Comparison of ENCODE assay signal across 17 cellular contexts in the genomic region with DNA sequence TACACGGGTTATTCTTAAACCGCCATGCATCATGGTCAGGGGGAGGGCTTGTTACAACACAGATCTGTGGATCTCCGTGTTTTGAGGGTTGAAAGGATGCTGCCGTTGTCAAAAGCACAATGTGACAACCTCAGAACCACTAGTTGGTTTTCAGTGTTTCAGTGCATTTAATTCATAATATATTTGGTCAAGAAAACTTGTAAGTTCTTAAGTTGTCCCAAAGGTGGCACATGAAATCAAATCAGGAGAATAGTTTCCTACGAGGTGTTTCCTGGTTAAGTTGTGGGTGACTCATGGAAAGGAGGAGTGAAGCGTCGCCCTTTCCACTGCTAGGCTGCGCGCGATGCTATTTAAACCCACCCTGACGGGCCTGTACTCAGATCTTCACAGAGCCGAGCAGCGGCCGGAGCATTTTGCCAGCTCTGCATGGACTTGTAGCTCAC.
A peak's percentile ranks its signal among the peaks of the same experiment; 100 is the strongest.
DNase-seq lines count a peak whose midpoint lies in the region; ATAC-seq and TF ChIP-seq lines count a peak whose summit lies in the region.
"Had no signal": no experiment of that assay in that cellular context is flagged by ENCODE, and none has a peak within 500 bp of the region (broad histone marks: within the 10 kb centered on the region; RNA-seq: fewer than 3 reads in every experiment).

No MANE protein-coding gene starts in this region.

- no peak for TF ChIP-seq POLR2A in gastroesophageal sphincter (IDR thresholded peaks at IDR 0.05)

- no peak overlapping the region for H3K4me3 Mint-ChIP-seq in activated T-cell treated with anti-CD3 and anti-CD28 coated beads, Interleukin-2, amount 50 U/mL, for 24 hours
- H3K4me3 Mint-ChIP-seq: activated CD8-positive, alpha-beta memory T cell treated with anti-CD3 and anti-CD28 coated beads, Interleukin-2, amount 10 ng/mL, durations not matched to agents 7 days and 5 days; activated naive CD8-positive, alpha-beta T cell treated with anti-CD3 and anti-CD28 coated beads, Interleukin-2, amount 10 ng/mL, durations not matched to agents 7 days and 5 days had no signal

- peaks cover 46% of the 10 kb centered on the region for H3K9me3 Mint-ChIP-seq in activated T-cell treated with anti-CD3 and anti-CD28 coated beads, Interleukin-2, amount 50 U/mL, for 24 hours

- no peak overlapping the region for H3K27ac Mint-ChIP-seq in activated T-cell treated with anti-CD3 and anti-CD28 coated beads, Interleukin-2, amount 50 U/mL, for 24 hours
- H3K27ac Mint-ChIP-seq: activated CD8-positive, alpha-beta memory T cell treated with anti-CD3 and anti-CD28 coated beads, Interleukin-2, amount 10 ng/mL, durations not matched to agents 7 days and 5 days; activated naive CD8-positive, alpha-beta T cell treated with anti-CD3 and anti-CD28 coated beads, Interleukin-2, amount 10 ng/mL, durations not matched to agents 7 days and 5 days had no signal

- peaks cover 46% of the 10 kb centered on the region for H3K27me3 Mint-ChIP-seq in activated T-cell treated with anti-CD3 and anti-CD28 coated beads, Interleukin-2, amount 50 U/mL, for 24 hours
- H3K27me3 Mint-ChIP-seq: activated CD8-positive, alpha-beta memory T cell treated with anti-CD3 and anti-CD28 coated beads, Interleukin-2, amount 10 ng/mL, durations not matched to agents 7 days and 5 days; activated naive CD8-positive, alpha-beta T cell treated with anti-CD3 and anti-CD28 coated beads, Interleukin-2, amount 10 ng/mL, durations not matched to agents 7 days and 5 days had no signal

- no peaks in the 10 kb centered on the region for H3K4me1 Mint-ChIP-seq in activated T-cell treated with anti-CD3 and anti-CD28 coated beads, Interleukin-2, amount 50 U/mL, for 24 hours (ENCODE audit: low read depth)
- H3K4me1 Mint-ChIP-seq: activated CD8-positive, alpha-beta memory T cell treated with anti-CD3 and anti-CD28 coated beads, Interleukin-2, amount 10 ng/mL, durations not matched to agents 7 days and 5 days; activated naive CD8-positive, alpha-beta T cell treated with anti-CD3 and anti-CD28 coated beads, Interleukin-2, amount 10 ng/mL, durations not matched to agents 7 days and 5 days had no signal

- DNase-seq in NCI-H2227 (lab: John Stamatoyannopoulos, UW; ENCODE audit: unreplicated experiment) (peak; percentile 79), NCI-H2227 treated with DMSO at 0.1 percent for 48 hours (lab: John Stamatoyannopoulos, UW) (no peak), NCI-H1694 (lab: John Stamatoyannopoulos, UW) (peak; percentile 86), fibroblast of villous mesenchyme (ENCODE audit: low read depth) (peak; percentile 87), omental fat pad (ENCODE audit: low spot score) (no peak)
- no peak for DNase-seq in activated T-cell treated with anti-CD3 and anti-CD28 coated beads, Interleukin-2, amount 50 U/mL, for 24 hours
- DNase-seq: 8988T; activated CD8-positive, alpha-beta memory T cell treated with anti-CD3 and anti-CD28 coated beads, Interleukin-2, amount 10 ng/mL, durations not matched to agents 7 days and 5 days; activated naive CD8-positive, alpha-beta T cell treated with anti-CD3 and anti-CD28 coated beads, Interleukin-2, amount 10 ng/mL, durations not matched to agents 7 days and 5 days; Caco-2; mesendoderm; NCI-H526 treated with DMSO at 0.1 percent for 48 hours had no signal

- H3K36me3 Mint-ChIP-seq in activated T-cell treated with anti-CD3 and anti-CD28 coated beads, Interleukin-2, amount 50 U/mL, for 24 hours (ENCODE audit: low read depth), result no peaks in the 10 kb centered on the region
- H3K36me3 Mint-ChIP-seq: activated naive CD8-positive, alpha-beta T cell treated with anti-CD3 and anti-CD28 coated beads, Interleukin-2, amount 10 ng/mL, durations not matched to agents 7 days and 5 days had no signal

- TF ChIP-seq EP300 in gastroesophageal sphincter (IDR thresholded peaks at IDR 0.05), result no peak

- H3K9me3 ChIP-seq in gastroesophageal sphincter, result peaks cover 0 to 8% (median 5%) of the 10 kb centered on the region in 3 donors
- H3K9me3 ChIP-seq: thoracic aorta had no signal

- peaks cover 57% of the 10 kb centered on the region for H3K27me3 ChIP-seq in gastroesophageal sphincter
- H3K27me3 ChIP-seq: SJSA1 had no signal

- H3K4me3 ChIP-seq in fibroblast of villous mesenchyme (ENCODE audit: low read depth, low read length) (no peak overlapping the region), gastroesophageal sphincter (no peak overlapping the region)
- H3K4me3 ChIP-seq: esophagus muscularis mucosa, SJSA1, thoracic aorta had no signal

- peaks cover 0 to under 1% (median 0%) of the 10 kb centered on the region in 3 donors for H3K4me1 ChIP-seq in gastroesophageal sphincter
- H3K4me1 ChIP-seq: Caco-2, esophagus muscularis mucosa, SJSA1 had no signal

- TF ChIP-seq CTCF in fibroblast of villous mesenchyme (IDR thresholded peaks at IDR 0.05; ENCODE audit: insufficient read depth, low read depth, low read length), result no peak
- no peak for TF ChIP-seq CTCF in omental fat pad (IDR thresholded peaks at IDR 0.05)
- no peak for TF ChIP-seq CTCF in gastroesophageal sphincter (IDR thresholded peaks at IDR 0.05)

- 45 to 52% methylated on average over 14 of the region's 14 CpGs for WGBS in gastroesophageal sphincter (ENCODE audit: low coverage in 1 of 2), 2 donors

- H3K36me3 ChIP-seq in gastroesophageal sphincter, result peaks cover 0 to 8% of the 10 kb centered on the region in 2 donors
- H3K36me3 ChIP-seq: esophagus muscularis mucosa, SJSA1, thoracic aorta had no signal

- ATAC-seq in omental fat pad (ENCODE audit: low FRiP score), result peak; percentile 21
- no peak for ATAC-seq in gastroesophageal sphincter
- ATAC-seq in GM21717 (IDR thresholded peaks at IDR 0.05; ENCODE audit: unreplicated experiment), result no peak
- ATAC-seq: activated CD8-positive, alpha-beta memory T cell treated with anti-CD3 and anti-CD28 coated beads, Interleukin-2, amount 10 ng/mL, durations not matched to agents 7 days and 5 days had no signal

- no peak overlapping the region for H3K27ac ChIP-seq in gastroesophageal sphincter
- H3K27ac ChIP-seq: esophagus muscularis mucosa, SJSA1, thoracic aorta had no signal

Comparison
In these comparisons a context has a peak if more than half of its experiments do, and no peak if none do; other contexts are left out.
1. DNase-seq: peak in NCI-H2227 (single experiment), NCI-H1694 (single experiment) and fibroblast of villous mesenchyme (single experiment); none in NCI-H2227 treated with DMSO at 0.1 percent for 48 hours (single experiment), omental fat pad (single experiment) and activated T-cell treated with anti-CD3 and anti-CD28 coated beads, Interleukin-2, amount 50 U/mL, for 24 hours (single experiment).